Comparison of ENCODE assay signal across 24 cellular contexts in the genomic region with DNA sequence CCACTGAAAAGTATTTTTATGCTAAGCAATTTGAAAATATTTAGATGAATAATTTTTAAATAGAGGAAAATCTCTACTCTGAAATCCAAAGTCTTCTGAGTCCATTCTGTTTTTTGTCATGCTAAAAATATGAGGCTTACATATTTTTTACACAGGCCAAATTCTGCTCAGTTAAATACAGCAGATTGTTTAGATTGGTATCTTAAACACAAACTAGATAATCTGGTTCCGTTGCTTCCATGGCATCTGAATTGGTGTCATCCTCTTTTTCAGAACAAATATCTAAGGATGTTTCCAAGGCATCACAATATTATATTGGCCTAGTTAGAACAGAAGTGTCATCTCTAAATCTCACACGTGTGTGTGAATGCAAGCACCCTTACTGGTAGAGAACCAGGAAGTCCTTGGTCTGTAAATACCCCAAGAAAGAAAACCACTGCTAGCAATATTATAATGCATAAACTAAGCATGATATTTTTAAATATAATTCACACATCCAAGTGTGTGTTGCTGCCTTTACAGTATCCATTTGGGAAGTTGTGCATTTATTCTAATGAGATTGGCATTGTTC.
DNase-seq lines count a peak whose midpoint lies in the region; TF ChIP-seq lines count a peak whose summit lies in the region.
"Had no signal": no experiment of that assay in that cellular context is flagged by ENCODE, and none has a peak within 500 bp of the region (broad histone marks: within the 10 kb centered on the region; RNA-seq: fewer than 3 reads in every experiment).

No MANE protein-coding gene starts in this region.

- H3K4me3 Mint-ChIP-seq in activated T-cell treated with anti-CD3 and anti-CD28 coated beads, Interleukin-2, amount 50 U/mL, for 24 hours, result no peak overlapping the region
- H3K4me3 Mint-ChIP-seq: CD4-positive, alpha-beta memory T cell had no signal

- DNase-seq in NCI-H2029 (lab: John Stamatoyannopoulos, UW) (peak; percentile 1), NCI-H2029 treated with DMSO at 0.1 percent for 48 hours (lab: John Stamatoyannopoulos, UW) (no peak), NCI-H460 (ENCODE audit: extremely low read depth, low read depth) (peak; percentile 2), dedifferentiated amniotic fluid mesenchymal stem cell (ENCODE audit: extremely low spot score) (peak; percentile 44), NCI-H2081 (lab: John Stamatoyannopoulos, UW) (no peak), amniotic stem cell (lab: John Stamatoyannopoulos, UW) (no peak), spleen (no peak)
- DNase-seq in activated T-cell treated with anti-CD3 and anti-CD28 coated beads, Interleukin-2, amount 50 U/mL, for 24 hours, result no peak
- DNase-seq: ACHN; Caco-2; CD4-positive, alpha-beta memory T cell; DMS 273 treated with DMSO at 0.1 percent for 48 hours; EL; H7; MM.1S; NCI-H1048; NCI-H1417 treated with DMSO at 0.1 percent for 48 hours; NCI-H187; NCI-H2227 treated with DMSO at 0.1 percent for 48 hours; NCI-H510A treated with DMSO at 0.1 percent for 48 hours; OCI-M1 had no signal

- H3K36me3 Mint-ChIP-seq in activated T-cell treated with anti-CD3 and anti-CD28 coated beads, Interleukin-2, amount 50 U/mL, for 24 hours (ENCODE audit: low read depth), result no peaks in the 10 kb centered on the region
- H3K36me3 Mint-ChIP-seq: CD4-positive, alpha-beta memory T cell had no signal

- WGBS in spleen, 5 donors, result 50 to 66% (median 60%) methylated on average over 2 of the region's 2 CpGs

- H3K4me1 ChIP-seq in spleen, result no peaks in the 10 kb centered on the region
- H3K4me1 ChIP-seq: BLaER1 treated with 17β-estradiol and CSF1 and Interleukin-3, amounts not matched to agents 10 nM and 100 nM had no signal

- TF ChIP-seq POLR2A in spleen (IDR thresholded peaks at IDR 0.05), result no peak

- no peak overlapping the region for H3K4me3 ChIP-seq in spleen
- H3K4me3 ChIP-seq: BLaER1 treated with 17β-estradiol and CSF1 and Interleukin-3, amounts not matched to agents 10 nM and 100 nM; K562 had no signal

- H3K4me1 Mint-ChIP-seq in activated T-cell treated with anti-CD3 and anti-CD28 coated beads, Interleukin-2, amount 50 U/mL, for 24 hours (ENCODE audit: low read depth), result no peaks in the 10 kb centered on the region
- H3K4me1 Mint-ChIP-seq: CD4-positive, alpha-beta memory T cell had no signal

- no peaks in the 10 kb centered on the region for H3K36me3 ChIP-seq in spleen
- H3K36me3 ChIP-seq: BLaER1 treated with 17β-estradiol and CSF1 and Interleukin-3, amounts not matched to agents 10 nM and 100 nM had no signal

- no peak overlapping the region for H3K27ac Mint-ChIP-seq in activated T-cell treated with anti-CD3 and anti-CD28 coated beads, Interleukin-2, amount 50 U/mL, for 24 hours
- H3K27ac Mint-ChIP-seq: CD4-positive, alpha-beta memory T cell had no signal

- no peaks in the 10 kb centered on the region for H3K9me3 Mint-ChIP-seq in activated T-cell treated with anti-CD3 and anti-CD28 coated beads, Interleukin-2, amount 50 U/mL, for 24 hours

- no peaks in the 10 kb centered on the region for H3K27me3 ChIP-seq in spleen (replicated peaks in 1 of 7)
- H3K27me3 ChIP-seq: BLaER1 treated with 17β-estradiol and CSF1 and Interleukin-3, amounts not matched to agents 10 nM and 100 nM had no signal

- no peak for TF ChIP-seq CTCF in spleen (IDR thresholded peaks at IDR 0.05 in 8 of 11, conservative IDR thresholded peaks at IDR 0.05 in 3 of 11)

- no peak overlapping the region for H3K27ac ChIP-seq in spleen
- H3K27ac ChIP-seq: 22Rv1; BLaER1 treated with 17β-estradiol and CSF1 and Interleukin-3, amounts not matched to agents 10 nM and 100 nM had no signal

- no peaks in the 10 kb centered on the region for H3K9me3 ChIP-seq in spleen
- H3K9me3 ChIP-seq: Caco-2 had no signal

- intact Hi-C loops in spleen (cut with DNase I; ENCODE audit: low total_unique reads), result no loop called here

- H3K27me3 Mint-ChIP-seq in activated T-cell treated with anti-CD3 and anti-CD28 coated beads, Interleukin-2, amount 50 U/mL, for 24 hours, result no peaks in the 10 kb centered on the region
- H3K27me3 Mint-ChIP-seq: CD4-positive, alpha-beta memory T cell had no signal

Comparison
In these comparisons a context has a peak if more than half of its experiments do, and no peak if none do; other contexts are left out.
1. DNase-seq: peak in NCI-H2029 (single experiment), NCI-H460 (single experiment) and dedifferentiated amniotic fluid mesenchymal stem cell (single experiment); none in NCI-H2029 treated with DMSO at 0.1 percent for 48 hours (single experiment), NCI-H2081 (0 of 2), activated T-cell treated with anti-CD3 and anti-CD28 coated beads, Interleukin-2, amount 50 U/mL, for 24 hours (single experiment), amniotic stem cell (single experiment) and spleen (single experiment).